In genomic region chr14:92959189-92959531, GRCh38 we compare ENCODE assay signal across 16 cellular contexts. TPM values are rescaled to one million over a fixed set of nuclear protein-coding genes. Genes with fewer than 3 reads are reported as not detected.
DNase-seq lines count a peak whose midpoint lies in the region; ATAC-seq, FAIRE-seq and TF ChIP-seq lines count a peak whose summit lies in the region.
"Had no signal": no experiment of that assay in that cellular context is flagged by ENCODE, and none has a peak within 500 bp of the region (broad histone marks: within the 10 kb centered on the region; RNA-seq: fewer than 3 reads in every experiment).

No MANE protein-coding gene starts in this region.

- no peak for FAIRE-seq in H54 (lab: Jason Lieb, UNC)
- FAIRE-seq: A549, islet of Langerhans had no signal

- H3K27ac ChIP-seq in temporal lobe (ENCODE audit: low read depth, low read length), result peak overlapping the region; percentile 99
- H3K27ac ChIP-seq: A549 had no signal

- TF ChIP-seq POLR2A in H54 (IDR thresholded peaks at IDR 0.05; ENCODE audit: low read depth, low read length), result no peak

- DNase-seq in NCI-H510A (lab: John Stamatoyannopoulos, UW) (peak; percentile 24), NCI-H510A treated with DMSO at 0.1 percent for 48 hours (lab: John Stamatoyannopoulos, UW) (no peak), amygdala (lab: John Stamatoyannopoulos, UW) (peak in 49 of 56 donors; percentile 27 to 89 (median 73)), hippocampal formation (lab: John Stamatoyannopoulos, UW) (peak; percentile 55 to 86), H54 (ENCODE audit: insufficient read length, low spot score) (no peak), T-helper 9 cell (no peak)
- DNase-seq: naive B cell, NCI-H1436 treated with DMSO at 0.1 percent for 48 hours, T1000, trophoblast cell had no signal

- ATAC-seq in HG03432 (IDR thresholded peaks at IDR 0.05; ENCODE audit: unreplicated experiment), result no peak
- ATAC-seq: A549; activated naive CD4-positive, alpha-beta T cell treated with anti-CD3 and anti-CD28 coated beads, Interleukin-2, amount 50 U/mL, for 72 hours had no signal

RNA-seq across cellular contexts. Expression of gene CHGA, which starts 36.2 kb away (rescaled TPM):
- 30.2 TPM for total RNA-seq in temporal lobe
- total RNA-seq: activated naive CD4-positive, alpha-beta T cell treated with anti-CD3 and anti-CD28 coated beads, Interleukin-2, amount 50 U/mL, for 72 hours; fibroblast of lung had no signal

Comparison
In these comparisons a context has a peak if more than half of its experiments do, and no peak if none do; other contexts are left out.
1. DNase-seq: peak in NCI-H510A (single experiment), amygdala (49 of 56) and hippocampal formation (2 of 2); none in NCI-H510A treated with DMSO at 0.1 percent for 48 hours (single experiment), H54 (single experiment) and T-helper 9 cell (single experiment).